1 cellular context compared by ENCODE assay signal in genomic region chr21:42199488-42200463, GRCh38.
TF ChIP-seq lines count a peak whose summit lies in the region.

No MANE protein-coding gene starts in this region.

TF ChIP-seq in K562, 482 proteins besides CTCF, POLR2A, EP300 and RAD21 (continued from another document and continues in another):
- no peak for TF ChIP-seq ARID3A (IDR thresholded peaks at IDR 0.05; ENCODE audit: borderline replicate concordance, low read depth, low read length)
- no peak for TF ChIP-seq PPARD (CRISPR knock-in tag; IDR thresholded peaks at IDR 0.05)
- TF ChIP-seq MEIS2 (IDR thresholded peaks at IDR 0.05; ENCODE audit: partially characterized antibody), result no peak
- no peak for TF ChIP-seq POLR2B (IDR thresholded peaks at IDR 0.05; ENCODE audit: low read depth, partially characterized antibody)
- TF ChIP-seq GABPB2 (CRISPR knock-in tag; conservative IDR thresholded peaks at IDR 0.05), result no peak
- no peak for TF ChIP-seq SUPT5H (IDR thresholded peaks at IDR 0.05)
- no peak; the same call in 1 of the 2 replicates for TF ChIP-seq ZBTB12 (CRISPR knock-in tag; IDR thresholded peaks at IDR 0.05)
- no peak for TF ChIP-seq NCOR1 (IDR thresholded peaks at IDR 0.05)
- TF ChIP-seq PHF21A (IDR thresholded peaks at IDR 0.05; ENCODE audit: borderline replicate concordance, low read depth), result no peak
- TF ChIP-seq MYNN (IDR thresholded peaks at IDR 0.05), result no peak
- TF ChIP-seq MYNN (CRISPR knock-in tag; IDR thresholded peaks at IDR 0.05), result no peak
- TF ChIP-seq, protein P1, sequence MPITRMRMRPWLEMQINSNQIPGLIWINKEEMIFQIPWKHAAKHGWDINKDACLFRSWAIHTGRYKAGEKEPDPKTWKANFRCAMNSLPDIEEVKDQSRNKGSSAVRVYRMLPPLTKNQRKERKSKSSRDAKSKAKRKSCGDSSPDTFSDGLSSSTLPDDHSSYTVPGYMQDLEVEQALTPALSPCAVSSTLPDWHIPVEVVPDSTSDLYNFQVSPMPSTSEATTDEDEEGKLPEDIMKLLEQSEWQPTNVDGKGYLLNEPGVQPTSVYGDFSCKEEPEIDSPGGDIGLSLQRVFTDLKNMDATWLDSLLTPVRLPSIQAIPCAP (CRISPR knock-in tag; IDR thresholded peaks at IDR 0.05; ENCODE audit: borderline replicate concordance), result no peak
- TF ChIP-seq, protein P2, sequence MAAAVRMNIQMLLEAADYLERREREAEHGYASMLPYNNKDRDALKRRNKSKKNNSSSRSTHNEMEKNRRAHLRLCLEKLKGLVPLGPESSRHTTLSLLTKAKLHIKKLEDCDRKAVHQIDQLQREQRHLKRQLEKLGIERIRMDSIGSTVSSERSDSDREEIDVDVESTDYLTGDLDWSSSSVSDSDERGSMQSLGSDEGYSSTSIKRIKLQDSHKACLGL (CRISPR knock-in tag; IDR thresholded peaks at IDR 0.05; ENCODE audit: borderline replicate concordance, poor library complexity, severe bottlenecking), result no peak
- TF ChIP-seq MLLT1 (IDR thresholded peaks at IDR 0.05), result no peak
- no peak for TF ChIP-seq ZNF445 (CRISPR knock-in tag; IDR thresholded peaks at IDR 0.05; ENCODE audit: low read depth)
- no peak for TF ChIP-seq PHTF2 (CRISPR knock-in tag; IDR thresholded peaks at IDR 0.05)
- TF ChIP-seq ILK (tag; IDR thresholded peaks at IDR 0.05; ENCODE audit: borderline replicate concordance, low read depth), result no peak
- TF ChIP-seq HMG20B (CRISPR knock-in tag; IDR thresholded peaks at IDR 0.05), result no peak
- no peak for TF ChIP-seq HDAC8 (tag; IDR thresholded peaks at IDR 0.05)
- TF ChIP-seq ZNF12 (CRISPR knock-in tag; IDR thresholded peaks at IDR 0.05), result no peak
- no peak for TF ChIP-seq ZNF407 (IDR thresholded peaks at IDR 0.05; ENCODE audit: low read depth)
- peak; percentile 95 for TF ChIP-seq CEBPG (CRISPR knock-in tag; IDR thresholded peaks at IDR 0.05)
- peak; percentile 100 for TF ChIP-seq CEBPG (tag; conservative IDR thresholded peaks at IDR 0.05 in 1 of 2, IDR thresholded peaks at IDR 0.05 in 1 of 2)
- no peak for TF ChIP-seq TCF3 (CRISPR knock-in tag; IDR thresholded peaks at IDR 0.05)
- TF ChIP-seq NFXL1 (CRISPR knock-in tag; IDR thresholded peaks at IDR 0.05), result no peak
- no peak for TF ChIP-seq BRF1 (IDR thresholded peaks at IDR 0.05; ENCODE audit: borderline replicate concordance, extremely low read depth, insufficient read length)
- no peak for TF ChIP-seq HLTF (IDR thresholded peaks at IDR 0.05)
- TF ChIP-seq ZC3H11A (IDR thresholded peaks at IDR 0.05; ENCODE audit: low read depth, low read length), result no peak
- TF ChIP-seq PCBP1 (IDR thresholded peaks at IDR 0.05; ENCODE audit: low read depth, low read length, poor library complexity, severe bottlenecking), result no peak
- no peak for TF ChIP-seq RBFOX2 (IDR thresholded peaks at IDR 0.05; ENCODE audit: low read depth, low read length)
- TF ChIP-seq ZFP30 (CRISPR knock-in tag; IDR thresholded peaks at IDR 0.05; ENCODE audit: borderline replicate concordance), result no peak
- TF ChIP-seq HDAC2 (IDR thresholded peaks at IDR 0.05), result no peak
- TF ChIP-seq STAT5B (CRISPR knock-in tag; IDR thresholded peaks at IDR 0.05), result no peak
- TF ChIP-seq ZNF431 (CRISPR knock-in tag; IDR thresholded peaks at IDR 0.05), result no peak
- no peak for TF ChIP-seq ZNF764 (CRISPR knock-in tag; IDR thresholded peaks at IDR 0.05; ENCODE audit: low read depth)
- TF ChIP-seq RHOXF2B (CRISPR knock-in tag; conservative IDR thresholded peaks at IDR 0.05), result no peak
- TF ChIP-seq MITF (IDR thresholded peaks at IDR 0.05), result no peak
- TF ChIP-seq ZEB2 (IDR thresholded peaks at IDR 0.05), result peak; percentile 41; the same call in 1 of the 2 replicates
- peak; percentile 97 for TF ChIP-seq SPI1 (IDR thresholded peaks at IDR 0.05; ENCODE audit: borderline replicate concordance, low read depth, low read length)
- TF ChIP-seq CREM (IDR thresholded peaks at IDR 0.05; ENCODE audit: low read depth), result 0 out of 2 replicates have a peak, but pooled peaks have one; percentile 9
- TF ChIP-seq ZNF589 (CRISPR knock-in tag; IDR thresholded peaks at IDR 0.05; ENCODE audit: low read depth), result peak; percentile 67
- 0 out of 2 replicates have a peak, but pooled peaks have one; percentile 46 for TF ChIP-seq POLR2H (tag; IDR thresholded peaks at IDR 0.05; ENCODE audit: low read depth)
- no peak for TF ChIP-seq ZNF785 (CRISPR knock-in tag; IDR thresholded peaks at IDR 0.05)
- TF ChIP-seq ZNF224 (CRISPR knock-in tag; IDR thresholded peaks at IDR 0.05), result no peak
- no peak for TF ChIP-seq ZNF133 (CRISPR knock-in tag; IDR thresholded peaks at IDR 0.05)
- TF ChIP-seq MCM5 (IDR thresholded peaks at IDR 0.05; ENCODE audit: low read depth), result no peak
- TF ChIP-seq BCOR (IDR thresholded peaks at IDR 0.05), result no peak
- no peak for TF ChIP-seq KAT8 (IDR thresholded peaks at IDR 0.05; ENCODE audit: low read depth)
- TF ChIP-seq NKRF (IDR thresholded peaks at IDR 0.05; ENCODE audit: borderline replicate concordance), result no peak
- peak; percentile 62; the same call in 1 of the 2 replicates for TF ChIP-seq GTF2E2 (tag; IDR thresholded peaks at IDR 0.05)
- no peak for TF ChIP-seq HNRNPK (IDR thresholded peaks at IDR 0.05; ENCODE audit: low read depth, low read length, poor library complexity, severe bottlenecking)
- no peak for TF ChIP-seq ELF2 (CRISPR knock-in tag; IDR thresholded peaks at IDR 0.05)
- no peak for TF ChIP-seq ARNT (IDR thresholded peaks at IDR 0.05)
- TF ChIP-seq RBM22 (IDR thresholded peaks at IDR 0.05; ENCODE audit: low read depth, low read length, poor library complexity, severe bottlenecking), result no peak
